8 cellular contexts compared by ENCODE assay signal in the genomic region with DNA sequence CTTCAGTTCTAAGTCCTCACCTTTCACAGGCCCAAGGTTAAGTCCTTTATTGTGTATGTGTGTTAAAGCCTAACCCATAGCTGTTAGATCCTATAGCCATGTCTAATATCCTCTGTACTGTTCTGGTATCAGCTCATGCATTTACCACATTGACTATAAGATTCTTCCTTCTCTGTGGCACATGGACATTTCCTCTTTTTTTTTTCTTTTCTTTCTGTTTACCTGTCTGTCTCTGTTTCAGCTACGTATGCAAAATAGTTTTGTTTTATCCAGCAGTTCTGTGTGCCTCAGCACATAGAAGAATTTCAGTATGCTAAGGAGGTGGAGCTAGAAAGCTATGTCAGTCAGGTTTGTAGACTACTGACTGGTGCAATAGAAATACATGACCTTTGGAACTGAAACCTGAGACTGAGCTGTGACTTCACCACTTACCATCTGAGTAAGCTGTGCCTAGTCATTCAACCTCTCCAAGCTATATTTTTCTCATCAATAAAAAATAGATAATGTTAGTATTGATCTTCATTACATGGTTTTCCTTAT.
DNase-seq lines count a peak whose midpoint lies in the region; ATAC-seq, FAIRE-seq and TF ChIP-seq lines count a peak whose summit lies in the region.

No MANE protein-coding gene starts in this region.

- H3K9ac ChIP-seq in mammary epithelial cell (ENCODE audit: insufficient read depth, low read length) (no peak overlapping the region), neuronal stem cell (ENCODE audit: low read depth, low read length, poor library complexity) (no peak overlapping the region)

- no peak overlapping the region for H2BK15ac ChIP-seq in neuronal stem cell (ENCODE audit: low read length)

- H3K27ac ChIP-seq in mammary epithelial cell (ENCODE audit: insufficient read depth, low read depth, low read length) (no peak overlapping the region), neuronal stem cell (replicated peaks; ENCODE audit: low read length) (no peak overlapping the region)

- H2AFZ ChIP-seq in mammary epithelial cell (ENCODE audit: low read depth, low read length) = no peak overlapping the region
- H2AFZ ChIP-seq in neuronal stem cell (ENCODE audit: low read length) = no peak overlapping the region

- H3K4me3 ChIP-seq in mammary epithelial cell (replicated peaks in 1 of 3; ENCODE audit: insufficient read depth in 1 of 3, low read depth in 2 of 3, low read length in 3 of 3) = no peak overlapping the region
- H3K4me3 ChIP-seq in neuronal stem cell (ENCODE audit: low read length in 2 of 2) = no peak overlapping the region

- 100% methylated on average over 1 of the region's 1 CpG for WGBS in mammary epithelial cell (ENCODE audit: low coverage, missing lambda C conversion rate)
- WGBS in neuronal stem cell (ENCODE audit: extremely low coverage in 2 of 2, insufficient read length in 2 of 2, insufficient replicate concordance in 1 of 2), 2 donors = no CpG with 5 or more reads among the region's 1 CpG

- no peak overlapping the region for H3K18ac ChIP-seq in neuronal stem cell (ENCODE audit: low read length)

- BruUV-seq in mammary epithelial cell (replicated peaks; lab: Mats Ljungman, UMichigan) = no TSS peak

- ATAC-seq in GM18858 (IDR thresholded peaks at IDR 0.05; ENCODE audit: unreplicated experiment) (peak; percentile 100), GM21737 (IDR thresholded peaks at IDR 0.05; ENCODE audit: unreplicated experiment) (peak; percentile 98)

- H3K23ac ChIP-seq in neuronal stem cell (ENCODE audit: low read depth, low read length, poor library complexity) = no peak overlapping the region

- no peak overlapping the region for H4K8ac ChIP-seq in neuronal stem cell (ENCODE audit: low read depth, low read length)

- dilution Hi-C loops in mammary epithelial cell (cut with HindIII; ENCODE audit: low sequenced_read_pairs) = no loop called here

- H2BK5ac ChIP-seq in neuronal stem cell (ENCODE audit: low read length) = no peak overlapping the region

- CTCF ChIA-PET in mammary epithelial cell (lab: Charles Lee; ENCODE audit: low non-redundant PET) = no interaction called here

- TF ChIP-seq CTCF in mammary epithelial cell (conservative IDR thresholded peaks at IDR 0.05 in 1 of 2, IDR thresholded peaks at IDR 0.05 in 1 of 2; ENCODE audit: extremely low read depth in 1 of 2, insufficient read depth in 1 of 2, low read depth in 1 of 2, low read length in 2 of 2) = no peak

- no peak overlapping the region for H2AK5ac ChIP-seq in neuronal stem cell (ENCODE audit: low read depth, low read length)

- intact Hi-C loops in mammary epithelial cell (cut with micrococcal nuclease) = loop anchor here (5.0 to 10.0 kb wide), 2 partner anchors 124 to 199 kb away; no protein-coding TSS in a partner anchor
- intact Hi-C loops in posterior vena cava (cut with DNase I) = no loop called here

- no peaks in the 10 kb centered on the region for H3K27me3 ChIP-seq in mammary epithelial cell (ENCODE audit: insufficient read depth, low read length)
- H3K27me3 ChIP-seq in neuronal stem cell (ENCODE audit: control insufficient read depth in 3 of 3, insufficient read depth in 3 of 3, low read depth in 1 of 3, low read length in 3 of 3) = no peaks in the 10 kb centered on the region

- FAIRE-seq in HTR-8/SVneo (lab: Jason Lieb, UNC) = no peak

- no peak overlapping the region for H2BK120ac ChIP-seq in neuronal stem cell (ENCODE audit: low read depth, low read length)

- H3K4me2 ChIP-seq in mammary epithelial cell (ENCODE audit: insufficient read depth, low read depth, low read length) = no peak overlapping the region
- no peak overlapping the region for H3K4me2 ChIP-seq in neuronal stem cell (ENCODE audit: insufficient read depth, low read length, poor library complexity, severe bottlenecking)

- no peak overlapping the region for H3K4ac ChIP-seq in neuronal stem cell (ENCODE audit: low read length)

- H3K9me3 ChIP-seq in mammary epithelial cell (replicated peaks; ENCODE audit: insufficient read depth, low read length) (no peaks in the 10 kb centered on the region), neuronal stem cell (replicated peaks in 1 of 2; ENCODE audit: control insufficient read depth in 2 of 2, insufficient read depth in 1 of 2, low read depth in 1 of 2, low read length in 2 of 2) (peaks cover 0 to 17% of the 10 kb centered on the region in 2 donors)

- no peak overlapping the region for H4K91ac ChIP-seq in neuronal stem cell (ENCODE audit: low read depth, low read length, poor library complexity)

- H4K20me1 ChIP-seq in mammary epithelial cell (ENCODE audit: insufficient read depth, low read length) = no peaks in the 10 kb centered on the region

- no peaks in the 10 kb centered on the region for H3K36me3 ChIP-seq in mammary epithelial cell (ENCODE audit: insufficient read depth, low read length)
- no peaks in the 10 kb centered on the region for H3K36me3 ChIP-seq in neuronal stem cell (replicated peaks in 1 of 2; ENCODE audit: control insufficient read depth in 2 of 2, insufficient read depth in 2 of 2, low read length in 2 of 2)

- H2BK12ac ChIP-seq in neuronal stem cell (ENCODE audit: low read length) = no peak overlapping the region

- in situ Hi-C loops in mammary epithelial cell (cut with MboI; ENCODE audit: low sequenced_read_pairs in 2 of 2) = no loop called here

- H3K4me1 ChIP-seq in mammary epithelial cell (ENCODE audit: insufficient read depth, low read length) = no peaks in the 10 kb centered on the region
- H3K4me1 ChIP-seq in neuronal stem cell (ENCODE audit: control insufficient read depth in 2 of 2, insufficient read depth in 1 of 2, low read depth in 1 of 2, low read length in 2 of 2) = peaks cover 1 to 10% of the 10 kb centered on the region in 2 donors

- no peak overlapping the region for H3K14ac ChIP-seq in neuronal stem cell (ENCODE audit: low read length)

- DNase-seq in HTR-8/SVneo (ENCODE audit: insufficient read length, low spot score) (peak; percentile 23), mammary epithelial cell (peak; percentile 40), posterior vena cava (ENCODE audit: low spot score) (no peak), SKM-1 treated with dmso at 0.1 percent for 144 hours (lab: John Stamatoyannopoulos, UW; ENCODE audit: unreplicated experiment) (no peak), HK-2 (ENCODE audit: unreplicated experiment) (no peak), neuronal stem cell (ENCODE audit: low spot score) (no peak)

- H3K79me2 ChIP-seq in mammary epithelial cell (ENCODE audit: insufficient read depth, low read length) = no peaks in the 10 kb centered on the region

- H3K79me1 ChIP-seq in neuronal stem cell (ENCODE audit: low read depth, low read length) = no peaks in the 10 kb centered on the region

Comparison
In these comparisons a context has a peak if more than half of its experiments do, and no peak if none do; other contexts are left out.
1. DNase-seq: peak in HTR-8/SVneo (single experiment) and mammary epithelial cell (single experiment); none in posterior vena cava (single experiment), SKM-1 treated with dmso at 0.1 percent for 144 hours (single experiment), HK-2 (single experiment) and neuronal stem cell (single experiment).